Comparison of ENCODE assay signal across 8 cellular contexts in the genomic region with DNA sequence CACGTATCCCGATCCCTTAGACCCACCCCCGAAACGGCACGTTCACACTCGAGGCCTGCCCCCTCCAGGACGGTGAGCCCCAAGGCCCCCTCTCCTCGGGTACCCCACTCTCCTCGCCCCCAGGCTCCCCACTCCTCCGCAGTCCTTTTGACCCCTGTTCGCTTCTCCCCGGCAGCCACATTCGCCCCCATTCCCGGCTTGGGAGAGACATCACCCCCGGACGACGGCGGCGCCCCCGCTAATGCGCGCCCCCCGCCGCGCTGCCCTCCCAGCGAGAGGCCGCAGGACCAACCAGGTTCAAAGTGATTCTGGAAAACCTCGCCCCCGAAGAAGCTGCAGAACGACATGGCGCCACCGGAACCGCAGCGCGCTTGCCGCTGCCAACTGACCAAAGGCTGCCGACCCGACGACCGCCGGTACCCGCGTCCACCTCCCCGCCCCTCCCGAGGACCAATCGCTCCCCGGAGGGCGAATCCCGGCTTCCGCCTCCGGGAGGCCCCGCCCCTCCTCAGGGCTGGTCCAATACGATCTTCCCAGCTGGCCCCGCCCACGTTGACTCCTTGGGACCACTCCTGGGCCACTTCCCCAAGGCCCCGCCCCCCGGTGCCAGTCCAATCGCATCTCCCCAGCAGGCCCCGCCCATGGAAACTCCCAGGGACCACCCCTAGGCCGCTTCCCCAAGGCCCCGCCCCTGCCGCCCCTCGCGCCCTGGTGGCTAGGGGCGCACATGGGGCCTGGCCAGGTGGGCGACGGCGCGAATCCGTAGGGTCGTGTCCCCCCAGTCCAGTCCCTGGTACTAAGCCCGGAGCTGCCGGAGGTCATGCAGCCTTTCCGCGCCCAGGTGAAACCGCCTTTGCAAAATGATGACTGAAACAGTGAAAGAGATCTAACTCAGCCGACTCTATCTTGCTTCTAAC. TPM values are rescaled to one million over a fixed set of nuclear protein-coding genes. Genes with fewer than 3 reads are reported as not detected.
DNase-seq lines count a peak whose midpoint lies in the region; ATAC-seq and TF ChIP-seq lines count a peak whose summit lies in the region.

A gene with protein sequence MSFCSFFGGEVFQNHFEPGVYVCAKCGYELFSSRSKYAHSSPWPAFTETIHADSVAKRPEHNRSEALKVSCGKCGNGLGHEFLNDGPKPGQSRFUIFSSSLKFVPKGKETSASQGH (minus strand): TSS at position 390 of the 917 bp plus-strand sequence. CDS start 43 bp downstream, at position 347.

- peak within 1 kb of the TSS; percentile 97 for H3K4me2 ChIP-seq in KMS-11

- peaks cover 18% of the 10 kb centered on the region for H3K4me1 ChIP-seq in KMS-11 (ENCODE audit: low read depth, poor library complexity, severe bottlenecking)
- peaks cover 5 to 37% (median 15%) of the 10 kb centered on the region in 4 donors for H3K4me1 ChIP-seq in Peyer's patch
- H3K4me1 ChIP-seq in esophagus (ENCODE audit: control insufficient read depth in 2 of 2, insufficient read depth in 2 of 2, low read length in 1 of 2): peaks cover 0 to 2% of the 10 kb centered on the region in 2 donors

- TF ChIP-seq CTCF in KMS-11 (conservative IDR thresholded peaks at IDR 0.05; ENCODE audit: low read depth, low read length) (no peak), Peyer's patch (IDR thresholded peaks at IDR 0.05) (peak in 2 of 6 experiments; percentile 12 to 20)

- ATAC-seq in GM21737 (IDR thresholded peaks at IDR 0.05; ENCODE audit: unreplicated experiment): peak; percentile 84

- H3K79me2 ChIP-seq in KMS-11 (ENCODE audit: insufficient read depth, low read depth): no peaks in the 10 kb centered on the region

- TF ChIP-seq POLR2A in Peyer's patch (IDR thresholded peaks at IDR 0.05): peak; percentile 94 to 97

- peak within 1 kb of the TSS; percentile 95 for H2AFZ ChIP-seq in KMS-11 (ENCODE audit: low read depth)

- H3K4me3 ChIP-seq in KMS-11 (IDR thresholded peaks at IDR 0.05; ENCODE audit: insufficient read depth, low read depth, low read length) (no peak within 1 kb of the TSS), Peyer's patch (peak within 1 kb of the TSS; percentile 57 to 87 (median 78)), esophagus (ENCODE audit: low read depth in 1 of 2, low read length in 2 of 2) (peak within 1 kb of the TSS; percentile 74 to 87)

- DNase-seq in DMS53 (lab: John Stamatoyannopoulos, UW) (peak; percentile 99), Peyer's patch (peak; percentile 100), myocyte (ENCODE audit: low read depth) (peak; percentile 100)
- DNase-seq in activated T-cell treated with anti-CD3 and anti-CD28 coated beads, Interleukin-2, amount 50 U/mL, for 48 hours: peak; percentile 100
- peak; percentile 98 to 100 for DNase-seq in stimulated activated CD8-positive, alpha-beta memory T cell treated with anti-CD3 and anti-CD28 coated beads, Interleukin-7, amount 100 ng/mL, for 48 hours (ENCODE audit: extremely low read depth in 1 of 2, low read depth in 1 of 2)

- 1% methylated on average over 66 to 77 of the region's 77 CpGs for WGBS in esophagus, 2 donors

- H3K27me3 ChIP-seq in KMS-11 (ENCODE audit: insufficient read depth, low read depth) (no peaks in the 10 kb centered on the region), Peyer's patch (no peaks in the 10 kb centered on the region), esophagus (ENCODE audit: control insufficient read depth in 1 of 2, insufficient read depth in 2 of 2, low read length in 2 of 2) (no peaks in the 10 kb centered on the region)

- peak within 1 kb of the TSS; percentile 25; the same call in 1 of the 2 replicates for H3K9ac ChIP-seq in KMS-11

- H3K9me3 ChIP-seq in Peyer's patch (no peaks in the 10 kb centered on the region), esophagus (ENCODE audit: control insufficient read depth in 2 of 2, insufficient read depth in 1 of 2, low read depth in 1 of 2, low read length in 1 of 2) (no peaks in the 10 kb centered on the region)

- no peak within 1 kb of the TSS for H3K27ac ChIP-seq in KMS-11
- peak within 1 kb of the TSS; percentile 60 to 81 (median 78) for H3K27ac ChIP-seq in Peyer's patch
- H3K27ac ChIP-seq in esophagus (ENCODE audit: low read depth in 2 of 2, low read length in 1 of 2): peak within 1 kb of the TSS; percentile 83 to 94

- H3K36me3 ChIP-seq in KMS-11 (ENCODE audit: insufficient read depth) (no peaks in the 10 kb centered on the region), Peyer's patch (peaks cover 0 to 26% (median 0%) of the 10 kb centered on the region in 3 donors), esophagus (ENCODE audit: control insufficient read depth in 2 of 2, insufficient read depth in 2 of 2, low read length in 1 of 2) (peaks cover 0 to 21% of the 10 kb centered on the region in 2 donors)

- no peaks in the 10 kb centered on the region for H4K20me1 ChIP-seq in KMS-11 (ENCODE audit: insufficient read depth)

RNA-seq across cellular contexts. Expression of the gene that starts here (rescaled TPM):
- 10 to 100 TPM; 17.3 to 46.6 (median 38.3) TPM for total RNA-seq in Peyer's patch
- 10 to 100 TPM; 25.9 to 52.7 TPM for polyA plus RNA-seq in esophagus
- 23.2 and 26.8 TPM in 2 replicates for total RNA-seq in myocyte
- polyA plus RNA-seq in myocyte (2012): 31.7 TPM
